ENCODE assay signal across 10 cellular contexts in the genomic region with DNA sequence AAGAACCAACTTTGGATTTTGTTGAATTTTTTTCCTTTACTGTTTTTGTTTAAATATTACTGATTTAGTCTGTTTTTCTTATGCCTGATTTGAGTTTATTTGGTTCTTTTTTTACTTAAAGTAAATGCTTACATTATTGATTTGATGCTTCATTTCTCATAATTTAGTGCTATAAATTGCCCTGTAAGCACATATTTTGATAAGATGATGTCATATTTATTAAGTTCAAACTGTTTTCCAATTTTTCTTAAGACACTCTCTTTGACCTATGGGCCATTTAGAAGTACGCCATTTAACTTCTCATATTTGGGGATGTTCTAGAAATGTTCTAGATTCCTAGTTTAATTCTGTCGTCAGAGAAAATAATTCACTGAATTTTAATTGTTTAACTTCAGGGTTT. TPM values are rescaled to one million over a fixed set of nuclear protein-coding genes. Genes with fewer than 3 reads are reported as not detected.
A peak's percentile ranks its signal among the peaks of the same experiment; 100 is the strongest.
DNase-seq lines count a peak whose midpoint lies in the region; ATAC-seq, FAIRE-seq and TF ChIP-seq lines count a peak whose summit lies in the region.
"Not testable (repeated sequence)": the region's sequence is repeated elsewhere in the genome, so short reads cannot be mapped to it uniquely, and the experiment has no call there.
"Had no signal": no experiment of that assay in that cellular context is flagged by ENCODE, and none has a peak within 500 bp of the region (broad histone marks: within the 10 kb centered on the region; RNA-seq: fewer than 3 reads in every experiment).

No MANE protein-coding gene starts in this region.

- not testable (repeated sequence) for H3K27me3 ChIP-seq in GM23338 (ENCODE audit: insufficient read depth); PC-3 (ENCODE audit: low read length); K562 (ENCODE audit: control insufficient read depth in 2 of 2, insufficient read depth in 2 of 2, low read length in 2 of 2); pancreas

- POLR2A ChIA-PET in A549 (lab: Yijun Ruan, JAX); PC-3 (lab: Charles Lee; ENCODE audit: unreplicated experiment); K562 (lab: Yijun Ruan, JAX): not testable (repeated sequence)

- not testable (repeated sequence) for H4K20me1 ChIP-seq in GM23338 (replicated peaks; ENCODE audit: insufficient read depth); PC-3 (ENCODE audit: low read length); K562 (replicated peaks; ENCODE audit: control insufficient read depth, insufficient read depth, low read length)

- H3K27ac ChIP-seq in A549 (0 out of 6 replicates have a peak overlapping the region, but pooled peaks of 1 of the 2 experiments have one; percentile 18), PC-3 (ENCODE audit: low read length) (peak overlapping the region; percentile 25; the same call in 1 of the 2 replicates), K562 (ENCODE audit: extremely low read depth, low read depth, low read length) (peak overlapping the region; percentile 45; the same call in 1 of the 3 replicates)
- not testable (repeated sequence) for H3K27ac ChIP-seq in GM23338 (ENCODE audit: low read depth); pancreas

- not testable (repeated sequence) for H2AFZ ChIP-seq in GM23338; PC-3 (ENCODE audit: low read length)
- peak overlapping the region; percentile 72; the same call in 1 of the 2 replicates for H2AFZ ChIP-seq in K562 (ENCODE audit: low read depth, low read length)

- not testable (repeated sequence) for H3K9me2 ChIP-seq in GM23338 (ENCODE audit: insufficient read depth); PC-3 (replicated peaks; ENCODE audit: low read length)

- not testable (repeated sequence) for H3K9me3 ChIP-seq in A549; PC-3 (ENCODE audit: low read length); K562 (replicated peaks; ENCODE audit: control insufficient read depth, insufficient read depth, low read depth, low read length); pancreas

- H3K79me2 ChIP-seq in GM23338 (replicated peaks; ENCODE audit: insufficient read depth); PC-3 (ENCODE audit: low read length); K562 (ENCODE audit: control insufficient read depth, insufficient read depth, low read length): not testable (repeated sequence)

- not testable (repeated sequence) for H3K36me3 Mint-ChIP-seq in GM23338 (ENCODE audit: low read depth)

- TF ChIP-seq RAD21 in A549 (conservative IDR thresholded peaks at IDR 0.05 in 1 of 2, IDR thresholded peaks at IDR 0.05 in 1 of 2); K562 (CRISPR knock-in tag; conservative IDR thresholded peaks at IDR 0.05 in 1 of 2, IDR thresholded peaks at IDR 0.05 in 1 of 2): not testable (repeated sequence)

- not testable (repeated sequence) for ATAC-seq in A549, GM23338, PC-3, K562, pancreas

- FAIRE-seq in A549 (lab: Jason Lieb, UNC); K562 (lab: Jason Lieb, UNC): not testable (repeated sequence)
- FAIRE-seq in colon (lab: Jason Lieb, UNC) (peak; percentile 68), frontal cortex (lab: Jason Lieb, UNC) (peak; percentile 81), pancreas (lab: Jason Lieb, UNC) (peak; percentile 20)

- peaks cover 13% of the 10 kb centered on the region for H3K9me3 Mint-ChIP-seq in GM23338

- H3K4me2 ChIP-seq in A549: 0 out of 3 replicates have a peak overlapping the region, but pooled peaks have one; percentile 30
- H3K4me2 ChIP-seq in GM23338; K562 (ENCODE audit: insufficient read depth, low read length): not testable (repeated sequence)
- H3K4me2 ChIP-seq in PC-3 (ENCODE audit: low read length): 0 out of 2 replicates have a peak overlapping the region, but pooled peaks have one; percentile 28

- WGBS in A549 (ENCODE audit: missing lambda C conversion rate): 92% methylated on average over 2 of the region's 2 CpGs
- WGBS in K562 (ENCODE audit: insufficient coverage, low coverage, missing lambda C conversion rate): 74% methylated on average over 2 of the region's 2 CpGs
- whole genome bisulfite sequencing in pancreas, 2 donors: 95 to 96% methylated on average over 2 of the region's 2 CpGs

- H3F3A ChIP-seq in GM23338 (replicated peaks; ENCODE audit: low read depth); PC-3 (ENCODE audit: low read length, unreplicated experiment): not testable (repeated sequence)

- not testable (repeated sequence) for H3K27me3 Mint-ChIP-seq in GM23338 (ENCODE audit: insufficient read depth, low read depth, poor library complexity)

- not testable (repeated sequence) for H3K4me3 ChIP-seq in A549; GM23338; PC-3 (ENCODE audit: low read length); K562; pancreas

- not testable (repeated sequence) for TF ChIP-seq CTCF in A549 (IDR thresholded peaks at IDR 0.05); GM23338 (conservative IDR thresholded peaks at IDR 0.05; ENCODE audit: low read depth in 2 of 2); PC-3 (conservative IDR thresholded peaks at IDR 0.05; ENCODE audit: low read depth, low read length); K562 (IDR thresholded peaks at IDR 0.05 in 2 of 3, conservative IDR thresholded peaks at IDR 0.05 in 1 of 3; ENCODE audit: insufficient read depth in 2 of 3, low read depth in 1 of 3, low read length in 3 of 3); pancreas (IDR thresholded peaks at IDR 0.05)

- not testable (repeated sequence) for H3K9me1 ChIP-seq in K562 (ENCODE audit: control insufficient read depth, insufficient read depth, low read length)

- not testable (repeated sequence) for TF ChIP-seq POLR2A in A549 (IDR thresholded peaks at IDR 0.05; ENCODE audit: low read length); K562 (conservative IDR thresholded peaks at IDR 0.05)

- not testable (repeated sequence) for DNase-seq in A549 (ENCODE audit: low read depth in 1 of 2, low spot score in 1 of 2); GM23338 (ENCODE audit: low spot score); PC-3; K562 (ENCODE audit: extremely low read depth in 1 of 4, low spot score in 3 of 4); frontal cortex (ENCODE audit: low spot score in 2 of 2); pancreas

- H3K4me3 Mint-ChIP-seq in GM23338: not testable (repeated sequence)

- not testable (repeated sequence) for H3K4me1 ChIP-seq in A549; GM23338 (ENCODE audit: insufficient read depth); PC-3 (ENCODE audit: insufficient read depth, low read length); K562 (replicated peaks in 1 of 2; ENCODE audit: control insufficient read depth in 2 of 2, insufficient read depth in 2 of 2, low read length in 2 of 2)
- H3K4me1 ChIP-seq in pancreas: peaks cover 0 to 15% (median 0%) of the 10 kb centered on the region in 3 donors

- TF ChIP-seq EP300 in A549 (IDR thresholded peaks at IDR 0.05); K562 (IDR thresholded peaks at IDR 0.05; ENCODE audit: low read length): not testable (repeated sequence)

- in situ Hi-C loops in K562 (cut with MboI): not testable (repeated sequence)

- H3K36me3 ChIP-seq in GM23338 (ENCODE audit: insufficient read depth); PC-3 (ENCODE audit: low read depth, low read length); K562 (ENCODE audit: control insufficient read depth, insufficient read depth, low read length); pancreas: not testable (repeated sequence)

- CTCF ChIA-PET in A549 (lab: Yijun Ruan, JAX); PC-3 (lab: Charles Lee); K562 (lab: Yijun Ruan, JAX; ENCODE audit: low intra/inter-chr PET ratio): not testable (repeated sequence)

- H3K9ac ChIP-seq in PC-3 (ENCODE audit: low read length); K562 (ENCODE audit: insufficient read depth in 1 of 2, low read depth in 2 of 2, low read length in 2 of 2): not testable (repeated sequence)

- peak overlapping the region; percentile 20; the same call in 1 of the 2 replicates for H3K27ac Mint-ChIP-seq in GM23338

- intact Hi-C loops in PC-3 (cut with micrococcal nuclease); K562 (cut with micrococcal nuclease); pancreas (cut with DNase I): not testable (repeated sequence)

- not testable (repeated sequence) for H3K4me1 Mint-ChIP-seq in GM23338

- BruUV-seq in PC-3 (replicated peaks; lab: Mats Ljungman, UMichigan); K562 (replicated peaks; lab: Mats Ljungman, UMichigan): not testable (repeated sequence)

RNA-seq across cellular contexts. Expression of a gene that starts 25.5 kb away (rescaled TPM):
- polyA plus RNA-seq in A549 (2011; rRNA removed) (4.3 and 5.3 TPM in 2 replicates), A549 (2017; fragmentation: RNase III; extraction: RNeasy Plus Mini Kit Qiagen cat#74134 plus additional on column Dnase treatment) (3.4 to 5.6 TPM (median 4.1 TPM) in 3 replicates), GM23338 (2016; fragmentation: Nextera tagmentation; extraction: Ambion mirVana) (0.37 and 0.56 TPM in 2 replicates), K562 (2011; rRNA removed) (0.74 and 0.93 TPM in 2 replicates), K562 (2014; fragmentation: Illumina TruSeq; extraction: Trizol) (0.35 and 0.48 TPM in 2 replicates), K562 (2014; fragmentation: Nextera tagmentation; extraction: Ambion mirVana) (under 1 TPM in 1 of 2 experiments, not detected in 1; 0.11 TPM), K562 (2014; rRNA removed) (0.86 and 2.3 TPM in 2 replicates), pancreas (10 to 100 TPM in 1 of 2 donors, 1 to 10 TPM in 1; 5.7 to 13.2 TPM)
- 1.6 and 2.1 TPM in 2 replicates for polyA plus RNA-seq in A549 (2012; cell fraction: cytosol; rRNA removed)
- 1.8 and 5.4 TPM in 2 replicates for polyA plus RNA-seq in A549 (2012; cell fraction: nucleus; rRNA removed)
- 3.9 and 5.4 TPM in 2 replicates for polyA minus RNA-seq in A549 (2011; rRNA and poly(A)+ RNA removed)
- 0.69 TPM in 1 of 2 replicates, not detected in the other for total RNA-seq in GM23338 (2014; rRNA removed; shearing (Covaris generic))
- total RNA-seq in PC-3 (2014; rRNA removed) (0.95 and 2.4 TPM in 2 replicates), K562 (2014; rRNA removed) (0.18 and 0.29 TPM in 2 replicates), K562 (2014; rRNA removed; fragmentation: Illumina TruSeq; extraction: Trizol) (0.38 and 0.55 TPM in 2 replicates), K562 (2015; rRNA removed; fragmentation: Illumina TruSeq; extraction: Trizol) (0.41 and 0.87 TPM in 2 replicates), K562 (2021) (0.22 and 0.51 TPM in 2 replicates), frontal cortex (1.2 TPM), pancreas (1 to 10 TPM; 1.6 to 4.3 (median 2.3) TPM)
- total RNA-seq in K562 (2011; cell fraction: chromatin; rRNA removed; ENCODE audit: low replicate concordance): 1.7 TPM in 2 replicates
- total RNA-seq in K562 (2011; cell fraction: nucleolus; rRNA removed): 0.50 and 0.79 TPM in 2 replicates
- 0.61 and 0.66 TPM in 2 replicates for total RNA-seq in K562 (2011; cell fraction: nucleoplasm; rRNA removed)
- 0.12 and 0.53 TPM in 2 replicates for polyA plus RNA-seq in K562 (2011; cell fraction: cytosol; rRNA removed)
- 2.6 and 3.5 TPM in 2 replicates for polyA plus RNA-seq in K562 (2011; cell fraction: nucleus; rRNA removed)
- 0.36 and 0.56 TPM in 2 replicates for polyA plus RNA-seq in K562 (2012)
- polyA minus RNA-seq in K562 (2011; rRNA and poly(A)+ RNA removed): 0.21 and 1.5 TPM in 2 replicates
- not detected in 2 replicates for polyA minus RNA-seq in K562 (2011; cell fraction: cytosol; rRNA and poly(A)+ RNA removed)
- 0.67 and 1.9 TPM in 2 replicates for polyA minus RNA-seq in K562 (2011; cell fraction: nucleus; rRNA and poly(A)+ RNA removed)
- polyA plus RNA-seq: CD14-positive monocyte; CD4-positive, alpha-beta memory T cell; CD8-positive, alpha-beta memory T cell had no signal

RNA-seq across cellular contexts. Expression of a gene that starts 40.8 kb away (rescaled TPM):
- polyA plus RNA-seq in A549 (2011; rRNA removed) (59.2 and 61.8 TPM in 2 replicates), A549 (2017; fragmentation: RNase III; extraction: RNeasy Plus Mini Kit Qiagen cat#74134 plus additional on column Dnase treatment) (28.2 to 40.5 TPM (median 37.4 TPM) in 3 replicates), GM23338 (2016; fragmentation: Nextera tagmentation; extraction: Ambion mirVana) (7.2 and 9.5 TPM in 2 replicates), K562 (2011; rRNA removed) (12.6 and 23.5 TPM in 2 replicates), K562 (2014; fragmentation: Illumina TruSeq; extraction: Trizol) (15.6 and 16.0 TPM in 2 replicates), K562 (2014; fragmentation: Nextera tagmentation; extraction: Ambion mirVana) (1 to 10 TPM; 5.8 to 6.2 TPM), K562 (2014; rRNA removed) (12.9 and 18.0 TPM in 2 replicates), pancreas (10 to 100 TPM; 16.9 to 18.6 TPM)
- 14.3 and 16.2 TPM in 2 replicates for polyA plus RNA-seq in A549 (2012; cell fraction: cytosol; rRNA removed)
- polyA plus RNA-seq in A549 (2012; cell fraction: nucleus; rRNA removed): 10.0 and 15.6 TPM in 2 replicates
- 32.2 and 34.6 TPM in 2 replicates for polyA minus RNA-seq in A549 (2011; rRNA and poly(A)+ RNA removed)
- total RNA-seq in GM23338 (2014; rRNA removed; shearing (Covaris generic)): 21.3 and 21.6 TPM in 2 replicates
- total RNA-seq in PC-3 (2014; rRNA removed) (31.0 and 38.7 TPM in 2 replicates), K562 (2014; rRNA removed) (14.8 and 15.8 TPM in 2 replicates), K562 (2014; rRNA removed; fragmentation: Illumina TruSeq; extraction: Trizol) (20.5 and 22.6 TPM in 2 replicates), K562 (2015; rRNA removed; fragmentation: Illumina TruSeq; extraction: Trizol) (16.5 and 17.5 TPM in 2 replicates), K562 (2021) (20.2 and 21.7 TPM in 2 replicates), frontal cortex (24.9 TPM), pancreas (10 to 100 TPM; 17.2 to 33.1 (median 24.9) TPM)
- total RNA-seq in K562 (2011; cell fraction: chromatin; rRNA removed; ENCODE audit: low replicate concordance): 9.7 and 17.2 TPM in 2 replicates
- total RNA-seq in K562 (2011; cell fraction: nucleolus; rRNA removed): 4.7 and 5.7 TPM in 2 replicates
- total RNA-seq in K562 (2011; cell fraction: nucleoplasm; rRNA removed): 7.6 and 8.1 TPM in 2 replicates
- polyA plus RNA-seq in K562 (2011; cell fraction: cytosol; rRNA removed): 7.5 and 8.3 TPM in 2 replicates
- polyA plus RNA-seq in K562 (2011; cell fraction: nucleus; rRNA removed): 8.3 TPM in 2 replicates
- 13.4 and 14.5 TPM in 2 replicates for polyA plus RNA-seq in K562 (2012)
- 29.7 and 45.4 TPM in 2 replicates for polyA minus RNA-seq in K562 (2011; rRNA and poly(A)+ RNA removed)
- 11.9 and 12.0 TPM in 2 replicates for polyA minus RNA-seq in K562 (2011; cell fraction: cytosol; rRNA and poly(A)+ RNA removed)
- polyA minus RNA-seq in K562 (2011; cell fraction: nucleus; rRNA and poly(A)+ RNA removed): 6.8 and 7.8 TPM in 2 replicates
